10 cellular contexts compared by ENCODE assay signal in the genomic region with DNA sequence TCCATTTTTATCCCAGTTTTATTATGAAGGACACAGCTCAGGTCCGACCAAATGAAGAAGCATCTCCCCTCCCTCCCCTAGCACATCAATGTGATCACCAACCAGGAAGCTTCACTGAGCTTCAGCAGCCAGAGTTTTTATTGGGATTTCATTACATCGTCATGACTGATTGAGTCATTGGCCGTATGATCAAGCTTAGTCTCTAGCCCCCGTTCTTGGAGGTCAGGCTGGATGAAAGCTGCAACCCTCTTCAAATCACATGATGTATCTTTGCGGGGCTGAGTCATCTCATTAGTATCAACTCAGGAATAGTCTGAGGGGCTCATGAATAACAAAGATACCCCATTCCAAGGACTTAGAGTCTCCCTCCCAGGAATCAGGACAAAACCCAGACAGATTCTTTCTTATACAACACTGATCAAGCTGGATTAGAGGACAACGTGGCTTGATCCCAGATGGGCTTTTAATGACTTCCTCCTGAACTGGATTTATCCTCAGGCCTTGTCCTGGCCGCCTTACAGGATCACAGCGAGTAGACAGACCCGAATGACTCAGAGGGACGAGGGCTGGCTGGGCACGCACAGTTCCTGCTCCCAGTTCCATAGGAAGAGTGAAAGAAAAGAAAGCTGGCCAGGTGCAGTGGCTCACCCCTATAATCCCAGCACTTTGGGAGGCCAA. TPM values are rescaled to one million over a fixed set of nuclear protein-coding genes. Genes with fewer than 3 reads are reported as not detected.
DNase-seq lines count a peak whose midpoint lies in the region; ATAC-seq and TF ChIP-seq lines count a peak whose summit lies in the region.
"Had no signal": no experiment of that assay in that cellular context is flagged by ENCODE, and none has a peak within 500 bp of the region (broad histone marks: within the 10 kb centered on the region; RNA-seq: fewer than 3 reads in every experiment).

No MANE protein-coding gene starts in this region.

- peaks cover 17% of the 10 kb centered on the region for H3K4me1 Mint-ChIP-seq in activated T-cell treated with anti-CD3 and anti-CD28 coated beads, Interleukin-2, amount 50 U/mL, for 24 hours (ENCODE audit: low read depth)

- TF ChIP-seq POLR2A in vagina (IDR thresholded peaks at IDR 0.05), result peak in 1 of 2 donors; percentile 25

- H3K36me3 Mint-ChIP-seq in activated T-cell treated with anti-CD3 and anti-CD28 coated beads, Interleukin-2, amount 50 U/mL, for 24 hours (ENCODE audit: low read depth), result peaks cover 51% of the 10 kb centered on the region

- H3K4me3 ChIP-seq in brain microvascular endothelial cell (ENCODE audit: low read depth, low read length) (no peak overlapping the region), vagina (no peak overlapping the region), A673 (ENCODE audit: low read depth, low read length, poor library complexity, severe bottlenecking) (no peak overlapping the region)

- in situ Hi-C loops in brain microvascular endothelial cell (cut with HindIII; ENCODE audit: low pct_ligation_motif_present, low sequenced_read_pairs), result no loop called here

- ATAC-seq in GM18907 (IDR thresholded peaks at IDR 0.05; ENCODE audit: unreplicated experiment), result no peak
- ATAC-seq: activated CD4-positive, CD25-positive, alpha-beta regulatory T cell treated with anti-CD3 and anti-CD28 coated beads, Interleukin-2, amount 50 U/mL, for 24 hours had no signal

- peaks cover 49% of the 10 kb centered on the region for H3K4me1 ChIP-seq in vagina
- H3K4me1 ChIP-seq in A673 (ENCODE audit: insufficient read depth, low read length, poor library complexity, severe bottlenecking), result peaks cover 21% of the 10 kb centered on the region

- H3K9me3 ChIP-seq in vagina (no peaks in the 10 kb centered on the region), A673 (ENCODE audit: low read depth, low read length, poor library complexity, severe bottlenecking) (no peaks in the 10 kb centered on the region)

- TF ChIP-seq CTCF in brain microvascular endothelial cell (IDR thresholded peaks at IDR 0.05; ENCODE audit: low read depth, low read length, missing control alignments) (no peak), vagina (IDR thresholded peaks at IDR 0.05) (no peak), A673 (conservative IDR thresholded peaks at IDR 0.05; ENCODE audit: low read depth, low read length) (no peak)

- CTCF ChIA-PET in A673 (lab: Charles Lee), result interaction anchor here (0.6 kb wide), 1 partner anchor 104 kb away, joined by 6 read pairs; no protein-coding TSS in a partner anchor

- peak overlapping the region; percentile 10 for H3K27ac Mint-ChIP-seq in activated T-cell treated with anti-CD3 and anti-CD28 coated beads, Interleukin-2, amount 50 U/mL, for 24 hours

- no TSS peak for BruUV-seq in A673 (replicated peaks; lab: Mats Ljungman, UMichigan)

- H3K9me3 Mint-ChIP-seq in activated T-cell treated with anti-CD3 and anti-CD28 coated beads, Interleukin-2, amount 50 U/mL, for 24 hours, result no peaks in the 10 kb centered on the region

- H3K27ac ChIP-seq in brain microvascular endothelial cell (peak overlapping the region; percentile 100), vagina (peak overlapping the region; percentile 88), A673 (ENCODE audit: low read depth, low read length, poor library complexity, severe bottlenecking) (no peak overlapping the region)

- intact Hi-C loops in vagina (cut with DNase I), result no loop called here
- intact Hi-C loops in A673 (cut with micrococcal nuclease; ENCODE audit: unreplicated experiment), result no loop called here

- POLR2A ChIA-PET in A673 (lab: Charles Lee; ENCODE audit: low non-redundant PET), result no interaction called here

- DNase-seq in activated T-cell treated with anti-CD3 and anti-CD28 coated beads, Interleukin-2, amount 50 U/mL, for 24 hours, result no peak
- DNase-seq in activated T-cell treated with anti-CD3 and anti-CD28 coated beads, Interleukin-2, amount 50 U/mL, for 1 hour, result no peak
- DNase-seq in brain microvascular endothelial cell, result peak; percentile 98
- DNase-seq in lung microvascular endothelial cell (ENCODE audit: low read depth in 2 of 2), result peak; percentile 53 to 90
- DNase-seq in vagina (ENCODE audit: extremely low spot score in 2 of 2), result no peak
- no peak for DNase-seq in C1 segment of cervical spinal cord (lab: John Stamatoyannopoulos, UW)
- no peak for DNase-seq in A673 (ENCODE audit: low spot score)
- DNase-seq: effector CD4-positive, alpha-beta T cell had no signal

- no peak overlapping the region for H3K4me3 Mint-ChIP-seq in activated T-cell treated with anti-CD3 and anti-CD28 coated beads, Interleukin-2, amount 50 U/mL, for 24 hours

- no peaks in the 10 kb centered on the region for H3K27me3 Mint-ChIP-seq in activated T-cell treated with anti-CD3 and anti-CD28 coated beads, Interleukin-2, amount 50 U/mL, for 24 hours

- H3K36me3 ChIP-seq in brain microvascular endothelial cell (replicated peaks) (peaks cover 45% of the 10 kb centered on the region), vagina (no peaks in the 10 kb centered on the region), A673 (ENCODE audit: insufficient read depth, low read length, poor library complexity, severe bottlenecking) (peaks cover 33% of the 10 kb centered on the region)

- H3K27me3 ChIP-seq in brain microvascular endothelial cell (replicated peaks) (no peaks in the 10 kb centered on the region), vagina (no peaks in the 10 kb centered on the region), A673 (replicated peaks; ENCODE audit: insufficient read depth, low read depth, low read length, poor library complexity) (no peaks in the 10 kb centered on the region)

RNA-seq across cellular contexts. Expression of gene LIMK1, which starts 14.5 kb away (rescaled TPM):
- total RNA-seq in lung microvascular endothelial cell (12.9 and 13.7 TPM in 2 replicates), vagina (28.2 TPM), A673 (2021) (59.3 and 60.2 TPM in 2 replicates)

Comparison
In these comparisons a context has a peak if more than half of its experiments do, and no peak if none do; other contexts are left out.
1. DNase-seq: peak in brain microvascular endothelial cell (single experiment) and lung microvascular endothelial cell (2 of 2); none in activated T-cell treated with anti-CD3 and anti-CD28 coated beads, Interleukin-2, amount 50 U/mL, for 24 hours (single experiment), activated T-cell treated with anti-CD3 and anti-CD28 coated beads, Interleukin-2, amount 50 U/mL, for 1 hour (single experiment), vagina (0 of 2), C1 segment of cervical spinal cord (0 of 14) and A673 (single experiment).